8 cellular contexts compared by ENCODE assay signal in genomic region chr15:79896634-79897379, GRCh38. TPM values are rescaled to one million over a fixed set of nuclear protein-coding genes. Genes with fewer than 3 reads are reported as not detected.
DNase-seq lines count a peak whose midpoint lies in the region; ATAC-seq and TF ChIP-seq lines count a peak whose summit lies in the region.

TSS of gene MTHFS (minus strand) at chr15:79897014. CDS start at chr15:79896988, 26 bp downstream.

- TF ChIP-seq POLR2A in GM19193 (IDR thresholded peaks at IDR 0.05; ENCODE audit: extremely low read depth, insufficient read depth, insufficient read length) (peak; percentile 90), lower leg skin (IDR thresholded peaks at IDR 0.05) (no peak)

- no peaks in the 10 kb centered on the region for H4K20me1 ChIP-seq in BLaER1 treated with 17β-estradiol and CSF1 and Interleukin-3, amounts not matched to agents 10 nM and 100 nM

- H3K27me3 ChIP-seq in BLaER1 treated with 17β-estradiol and CSF1 and Interleukin-3, amounts not matched to agents 10 nM and 100 nM = no peaks in the 10 kb centered on the region
- H3K27me3 ChIP-seq in dorsolateral prefrontal cortex = no peaks in the 10 kb centered on the region

- TF ChIP-seq CTCF in dorsolateral prefrontal cortex (IDR thresholded peaks at IDR 0.05 in 54 of 56, conservative IDR thresholded peaks at IDR 0.05 in 2 of 56; ENCODE audit: low read depth in 1 of 56, partially characterized antibody in 56 of 56) = peak in 54 of 56 donors; percentile 25 to 79 (median 54)
- TF ChIP-seq CTCF in lower leg skin (IDR thresholded peaks at IDR 0.05) = no peak

- H3K4me2 ChIP-seq in BLaER1 treated with 17β-estradiol and CSF1 and Interleukin-3, amounts not matched to agents 10 nM and 100 nM = peak within 1 kb of the TSS; percentile 80 to 96 (median 92)

- 1 to 2% methylated on average over 22 to 43 of the region's 90 CpGs for WGBS in lower leg skin, 2 donors

- H3K36me3 ChIP-seq in BLaER1 treated with 17β-estradiol and CSF1 and Interleukin-3, amounts not matched to agents 10 nM and 100 nM = peaks cover 0 to 26% (median 12%) of the 10 kb centered on the region in 11 experiments; a peak in 14 of 22 replicates

- H3K4me1 ChIP-seq in BLaER1 treated with 17β-estradiol and CSF1 and Interleukin-3, amounts not matched to agents 10 nM and 100 nM = peaks cover 24 to 55% (median 44%) of the 10 kb centered on the region in 10 experiments

- peak; percentile 81 for ATAC-seq in HG03432 (IDR thresholded peaks at IDR 0.05; ENCODE audit: unreplicated experiment)

- peak within 1 kb of the TSS; percentile 94 to 99 (median 97) for H3K27ac ChIP-seq in BLaER1 treated with 17β-estradiol and CSF1 and Interleukin-3, amounts not matched to agents 10 nM and 100 nM
- H3K27ac ChIP-seq in dorsolateral prefrontal cortex = peak within 1 kb of the TSS; percentile 76 to 99 (median 97)

- peak; percentile 78 for DNase-seq in NCI-H526 treated with DMSO at 0.1 percent for 48 hours (lab: John Stamatoyannopoulos, UW)
- peak; percentile 62 to 66 for DNase-seq in activated CD4-positive, alpha-beta T cell treated with anti-CD3 and anti-CD28 coated beads, Interleukin-2, amount 50 U/mL, for 4 hours
- peak in 9 of 10 donors; percentile 36 to 76 (median 52) for DNase-seq in dorsolateral prefrontal cortex
- peak; percentile 32 to 93 for DNase-seq in lower leg skin (ENCODE audit: low spot score in 2 of 2)
- peak; percentile 55 to 65 for DNase-seq in stimulated activated CD4-positive, alpha-beta T cell treated with anti-CD3 and anti-CD28 coated beads, Interleukin-4, amount 100 ng/mL, for 48 hours (ENCODE audit: low read depth in 2 of 2)

- peaks cover 0 to 7% (median 0%) of the 10 kb centered on the region in 11 experiments; a peak in 6 of 22 replicates for H3K9me3 ChIP-seq in BLaER1 treated with 17β-estradiol and CSF1 and Interleukin-3, amounts not matched to agents 10 nM and 100 nM (replicated peaks in 1 of 11)

- H3K4me3 ChIP-seq in BLaER1 treated with 17β-estradiol and CSF1 and Interleukin-3, amounts not matched to agents 10 nM and 100 nM = peak within 1 kb of the TSS; percentile 68 to 86 (median 76)
- H3K4me3 ChIP-seq in dorsolateral prefrontal cortex = peak within 1 kb of the TSS; percentile 58 to 100 (median 86)
- peak within 1 kb of the TSS; percentile 62 for H3K4me3 ChIP-seq in lower leg skin (ENCODE audit: low read depth, poor library complexity, severe bottlenecking)

- intact Hi-C loops in dorsolateral prefrontal cortex (cut with DNase I) (loop anchor here in 1 of 2 donors (2.0 to 5.0 kb wide), 3 partner anchors 26 to 160 kb away; partner anchors contain the start of gene ZFAND6), lower leg skin (cut with DNase I; ENCODE audit: low total_unique reads) (no loop called here)

- H3K9ac ChIP-seq in BLaER1 treated with 17β-estradiol and CSF1 and Interleukin-3, amounts not matched to agents 10 nM and 100 nM = peak within 1 kb of the TSS; percentile 93 to 98 (median 96)

RNA-seq across cellular contexts. Expression of gene MTHFS, which starts in this region (rescaled TPM):
- total RNA-seq in dorsolateral prefrontal cortex (10 to 100 TPM in 100 of 120 experiments, 1 to 10 TPM in 20; 2.6 to 23.9 (median 13.1) TPM), lower leg skin (10 to 100 TPM in 2 of 4 donors, 1 to 10 TPM in 2; 3.9 to 11.8 (median 10.1) TPM)

Comparison
In these comparisons a context has a peak if more than half of its experiments do, and no peak if none do; other contexts are left out.
1. Peak in every context shown above with its lines: DNase-seq, ATAC-seq, H3K4me3 ChIP-seq and H3K27ac ChIP-seq.
2. CTCF ChIP-seq: peak in dorsolateral prefrontal cortex (54 of 56); none in lower leg skin (0 of 3).